9 cellular contexts compared by ENCODE assay signal in the genomic region with DNA sequence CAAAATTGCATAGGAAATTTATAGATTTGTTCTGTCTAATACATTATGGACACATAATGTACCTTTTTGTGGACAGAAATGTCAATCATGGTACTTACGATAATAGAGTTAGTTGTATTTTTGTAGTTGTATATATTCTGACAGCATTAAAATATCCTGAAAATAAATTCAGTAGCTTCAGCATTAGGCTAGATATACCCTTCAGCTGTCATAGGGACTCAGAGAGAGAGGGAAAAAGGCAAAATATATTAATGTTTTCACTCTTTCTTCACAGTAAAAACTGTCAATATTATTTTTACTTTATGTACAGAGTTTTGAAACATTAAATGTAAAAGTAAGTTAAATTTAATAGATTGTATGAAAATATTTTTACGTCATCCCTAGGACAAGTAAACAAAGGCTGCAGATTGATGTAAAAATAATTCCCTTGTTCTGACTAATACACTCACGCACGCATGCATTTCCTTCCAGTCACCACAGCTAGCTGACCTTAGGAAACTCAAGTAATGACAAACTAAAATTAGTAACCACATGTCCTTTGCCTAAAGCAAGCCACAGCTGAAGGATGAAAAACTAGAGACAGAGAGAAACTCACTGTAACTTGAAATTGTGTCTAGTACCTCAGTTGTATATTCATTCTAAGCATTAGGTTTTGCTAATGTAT.
DNase-seq lines count a peak whose midpoint lies in the region; ATAC-seq and TF ChIP-seq lines count a peak whose summit lies in the region.
"Had no signal": no experiment of that assay in that cellular context is flagged by ENCODE, and none has a peak within 500 bp of the region (broad histone marks: within the 10 kb centered on the region; RNA-seq: fewer than 3 reads in every experiment).

No MANE protein-coding gene starts in this region.

- intact Hi-C loops in activated CD4-positive, alpha-beta T cell treated with anti-CD3 and anti-CD28 coated beads for 36 hours (cut with DNase I, micrococcal nuclease): no loop called here

- H3K4me3 Mint-ChIP-seq in activated CD4-positive, alpha-beta T cell treated with anti-CD3 and anti-CD28 coated beads for 36 hours: no peak overlapping the region

- H3K36me3 Mint-ChIP-seq in activated CD4-positive, alpha-beta T cell treated with anti-CD3 and anti-CD28 coated beads for 36 hours (ENCODE audit: low read depth): no peaks in the 10 kb centered on the region

- peaks cover 23% of the 10 kb centered on the region for H3K4me1 ChIP-seq in cardiac muscle cell (ENCODE audit: low read depth)

- CTCF ChIA-PET in activated CD4-positive, alpha-beta T cell treated with anti-CD3 and anti-CD28 coated beads for 36 hours (lab: Charles Lee): interaction anchor here (0.5 to 1.0 kb wide), 2 partner anchors 16 to 1170 kb away, joined by 3 read pairs; no protein-coding TSS in a partner anchor

- H3K27me3 Mint-ChIP-seq in activated CD4-positive, alpha-beta T cell treated with anti-CD3 and anti-CD28 coated beads for 36 hours: peaks cover 5% of the 10 kb centered on the region

- H3K27me3 ChIP-seq in cardiac muscle cell: no peaks in the 10 kb centered on the region

- peak; percentile 51 for ATAC-seq in HG03565 (IDR thresholded peaks at IDR 0.05; ENCODE audit: unreplicated experiment)
- no peak for ATAC-seq in activated CD4-positive, alpha-beta T cell treated with anti-CD3 and anti-CD28 coated beads for 36 hours

- no peak overlapping the region for H3K27ac Mint-ChIP-seq in activated CD4-positive, alpha-beta T cell treated with anti-CD3 and anti-CD28 coated beads for 36 hours

- DNase-seq in SKM-1 treated with dmso at 0.1 percent for 144 hours (lab: John Stamatoyannopoulos, UW; ENCODE audit: unreplicated experiment) (peak; percentile 64), cardiac muscle cell (ENCODE audit: low read depth in 1 of 2, low spot score in 1 of 2) (peak; percentile 57 to 93), stromal cell of bone marrow (ENCODE audit: low read depth) (peak; percentile 86), amygdala (lab: John Stamatoyannopoulos, UW) (no peak), cerebellum (ENCODE audit: low spot score) (no peak), retina (no peak)
- DNase-seq in activated CD4-positive, alpha-beta T cell treated with anti-CD3 and anti-CD28 coated beads for 36 hours: no peak
- DNase-seq: NCI-H774 had no signal

- H3K27ac ChIP-seq in cardiac muscle cell: peak overlapping the region; percentile 71

- no peaks in the 10 kb centered on the region for H3K36me3 ChIP-seq in cardiac muscle cell

- no peaks in the 10 kb centered on the region for H3K9me3 Mint-ChIP-seq in activated CD4-positive, alpha-beta T cell treated with anti-CD3 and anti-CD28 coated beads for 36 hours (ENCODE audit: low read depth)

- no peaks in the 10 kb centered on the region for H3K4me1 Mint-ChIP-seq in activated CD4-positive, alpha-beta T cell treated with anti-CD3 and anti-CD28 coated beads for 36 hours

- POLR2A ChIA-PET in activated CD4-positive, alpha-beta T cell treated with anti-CD3 and anti-CD28 coated beads for 36 hours (lab: Charles Lee): no interaction called here

- H3K9me3 ChIP-seq in cardiac muscle cell (ENCODE audit: low read depth): no peaks in the 10 kb centered on the region

- H3K4me3 ChIP-seq in cardiac muscle cell: no peak overlapping the region

- no peak for TF ChIP-seq CTCF in cardiac muscle cell (IDR thresholded peaks at IDR 0.05; ENCODE audit: low read depth, low read length)

Comparison
In these comparisons a context has a peak if more than half of its experiments do, and no peak if none do; other contexts are left out.
1. DNase-seq: peak in SKM-1 treated with dmso at 0.1 percent for 144 hours (single experiment), cardiac muscle cell (2 of 2) and stromal cell of bone marrow (single experiment); none in activated CD4-positive, alpha-beta T cell treated with anti-CD3 and anti-CD28 coated beads for 36 hours (single experiment), amygdala (0 of 56), cerebellum (single experiment) and retina (single experiment).